In genomic region chr7:8356071-8356470, GRCh38 we compare ENCODE assay signal across 10 cellular contexts.
"Had no signal": no experiment of that assay in that cellular context is flagged by ENCODE, and none has a peak within 500 bp of the region (broad histone marks: within the 10 kb centered on the region; RNA-seq: fewer than 3 reads in every experiment).

No MANE protein-coding gene starts in this region.

- FAIRE-seq: H1, H54, HTR-8/SVneo had no signal

- H3K4me3 ChIP-seq: GM23338 had no signal

- H3K4me1 Mint-ChIP-seq: IgD-negative memory B cell had no signal

- H3K36me3 Mint-ChIP-seq: IgD-negative memory B cell had no signal

- H3K4me3 Mint-ChIP-seq: GM23338, H9, HFFc6 had no signal

- H3K27ac Mint-ChIP-seq: GM23338, H9, HFFc6, IgD-negative memory B cell had no signal

- ATAC-seq: GM23338, HCT116 had no signal

- H2AFZ ChIP-seq: GM23338 had no signal

- DNase-seq: H9, HFFc6, KBM-7 had no signal

- H3K27ac ChIP-seq: HL-60 had no signal

- H3K4me2 ChIP-seq: GM23338 had no signal

- H3K9me3 Mint-ChIP-seq: IgD-negative memory B cell had no signal
